ENCODE assay signal across 18 cellular contexts in the genomic region with DNA sequence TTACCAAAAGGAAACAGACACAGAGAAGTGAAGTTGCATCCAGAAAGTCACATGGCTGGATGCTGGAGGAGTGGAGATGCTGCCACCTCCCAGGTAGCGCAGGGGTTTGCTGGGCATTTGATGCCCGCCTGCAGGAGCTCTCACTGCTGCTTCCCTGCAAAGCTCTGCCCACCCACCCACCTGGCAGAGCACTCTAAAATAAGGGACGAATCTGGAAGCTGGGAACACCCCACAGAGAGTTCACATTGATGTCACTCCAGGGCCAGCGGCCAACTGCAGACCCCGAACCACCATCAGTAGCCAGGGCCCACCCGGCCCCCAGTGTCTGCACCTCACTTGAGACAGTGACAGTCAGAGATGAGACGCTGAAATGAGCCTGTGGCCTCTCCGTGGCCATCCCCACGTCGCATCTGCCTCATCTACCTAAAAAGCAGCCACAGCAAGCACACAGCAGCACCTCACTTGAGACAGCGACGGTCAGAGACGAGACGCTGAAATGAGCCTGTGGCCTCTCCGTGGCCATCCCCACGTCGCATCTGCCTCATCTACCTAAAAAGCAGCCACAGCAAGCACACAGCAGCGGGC. TPM values are rescaled to one million over a fixed set of nuclear protein-coding genes. Genes with fewer than 3 reads are reported as not detected.
DNase-seq lines count a peak whose midpoint lies in the region; ATAC-seq and TF ChIP-seq lines count a peak whose summit lies in the region.
"Had no signal": no experiment of that assay in that cellular context is flagged by ENCODE, and none has a peak within 500 bp of the region (broad histone marks: within the 10 kb centered on the region; RNA-seq: fewer than 3 reads in every experiment).

No MANE protein-coding gene starts in this region.

- DNase-seq in activated CD8-positive, alpha-beta T cell treated with anti-CD3 and anti-CD28 coated beads for 36 hours = no peak
- no peak for DNase-seq in activated CD8-positive, alpha-beta T cell treated with anti-CD3 and anti-CD28 coated beads, Interleukin-2, amount 10 ng/mL, durations not matched to agents 7 days and 5 days
- DNase-seq in cardiac septum (ENCODE audit: low spot score) (peak; percentile 51), right atrium auricular region (ENCODE audit: low spot score) (no peak), epidermal melanocyte (ENCODE audit: insufficient read length, low spot score) (peak; percentile 5), tibial artery (peak; percentile 3 to 45), DMS114 treated with DMSO at 0.1 percent for 48 hours (lab: John Stamatoyannopoulos, UW; ENCODE audit: unreplicated experiment) (no peak), amniotic stem cell (lab: John Stamatoyannopoulos, UW) (no peak)
- DNase-seq: 8988T; CD4-positive, alpha-beta memory T cell; DMS79 treated with DMSO at 0.1 percent for 48 hours; HCEC 1CT; NCI-H1105 treated with DMSO at 0.1 percent for 48 hours; NCI-H1694 treated with DMSO at 0.1 percent for 48 hours; NCI-H2107; NCI-H2227 treated with DMSO at 0.1 percent for 48 hours; NCI-H524 had no signal

- H3K36me3 ChIP-seq in right atrium auricular region (no peaks in the 10 kb centered on the region), tibial artery (no peaks in the 10 kb centered on the region)

- no peaks in the 10 kb centered on the region for H3K9me3 ChIP-seq in right atrium auricular region
- H3K9me3 ChIP-seq in tibial artery = no peaks in the 10 kb centered on the region

- POLR2A ChIA-PET in activated CD8-positive, alpha-beta T cell treated with anti-CD3 and anti-CD28 coated beads for 36 hours (lab: Charles Lee) = no interaction called here
- POLR2A ChIA-PET in activated CD8-positive, alpha-beta T cell treated with anti-CD3 and anti-CD28 coated beads, Interleukin-2, amount 10 ng/mL, durations not matched to agents 7 days and 5 days (lab: Charles Lee) = no interaction called here

- no peak for ATAC-seq in activated CD8-positive, alpha-beta T cell treated with anti-CD3 and anti-CD28 coated beads for 36 hours
- ATAC-seq in activated CD8-positive, alpha-beta T cell treated with anti-CD3 and anti-CD28 coated beads, Interleukin-2, amount 10 ng/mL, durations not matched to agents 7 days and 5 days = no peak
- ATAC-seq: Panc1 had no signal

- H3K27ac ChIP-seq in right atrium auricular region (no peak overlapping the region), tibial artery (no peak overlapping the region)

- H3K27me3 Mint-ChIP-seq in activated CD8-positive, alpha-beta T cell treated with anti-CD3 and anti-CD28 coated beads for 36 hours = peaks cover 5% of the 10 kb centered on the region
- H3K27me3 Mint-ChIP-seq in activated CD8-positive, alpha-beta T cell treated with anti-CD3 and anti-CD28 coated beads, Interleukin-2, amount 10 ng/mL, durations not matched to agents 7 days and 5 days (ENCODE audit: low read depth) = no peaks in the 10 kb centered on the region

- H3K27ac Mint-ChIP-seq in activated CD8-positive, alpha-beta T cell treated with anti-CD3 and anti-CD28 coated beads for 36 hours = peak overlapping the region; percentile 48
- H3K27ac Mint-ChIP-seq in activated CD8-positive, alpha-beta T cell treated with anti-CD3 and anti-CD28 coated beads, Interleukin-2, amount 10 ng/mL, durations not matched to agents 7 days and 5 days = no peak overlapping the region
- H3K27ac Mint-ChIP-seq: CD4-positive, alpha-beta memory T cell had no signal

- H3K4me1 ChIP-seq in right atrium auricular region = no peaks in the 10 kb centered on the region
- H3K4me1 ChIP-seq in tibial artery = no peaks in the 10 kb centered on the region

- no peaks in the 10 kb centered on the region for H3K9me3 Mint-ChIP-seq in activated CD8-positive, alpha-beta T cell treated with anti-CD3 and anti-CD28 coated beads for 36 hours
- H3K9me3 Mint-ChIP-seq in activated CD8-positive, alpha-beta T cell treated with anti-CD3 and anti-CD28 coated beads, Interleukin-2, amount 10 ng/mL, durations not matched to agents 7 days and 5 days (ENCODE audit: insufficient read depth) = no peaks in the 10 kb centered on the region
- H3K9me3 Mint-ChIP-seq: CD4-positive, alpha-beta memory T cell had no signal

- H3K4me1 Mint-ChIP-seq in activated CD8-positive, alpha-beta T cell treated with anti-CD3 and anti-CD28 coated beads for 36 hours (ENCODE audit: low read depth) = peaks cover 6% of the 10 kb centered on the region
- H3K4me1 Mint-ChIP-seq in activated CD8-positive, alpha-beta T cell treated with anti-CD3 and anti-CD28 coated beads, Interleukin-2, amount 10 ng/mL, durations not matched to agents 7 days and 5 days (ENCODE audit: low read depth) = no peaks in the 10 kb centered on the region
- H3K4me1 Mint-ChIP-seq: CD4-positive, alpha-beta memory T cell had no signal

- CTCF ChIA-PET in activated CD8-positive, alpha-beta T cell treated with anti-CD3 and anti-CD28 coated beads for 36 hours (lab: Charles Lee) = interaction anchor here (1.2 to 1.6 kb wide), 3 partner anchors 132 to 163 kb away, joined by 3 to 4 read pairs (median 3); partner anchors contain the start of gene INPP5D
- CTCF ChIA-PET in activated CD8-positive, alpha-beta T cell treated with anti-CD3 and anti-CD28 coated beads, Interleukin-2, amount 10 ng/mL, durations not matched to agents 7 days and 5 days (lab: Charles Lee) = no interaction called here

- intact Hi-C loops in activated CD8-positive, alpha-beta T cell treated with anti-CD3 and anti-CD28 coated beads for 36 hours (cut with micrococcal nuclease) = no loop called here
- intact Hi-C loops in cardiac septum (cut with DNase I) = no loop called here
- intact Hi-C loops in tibial artery (cut with DNase I; ENCODE audit: low total_unique reads) = no loop called here

- no peak for TF ChIP-seq CTCF in activated CD8-positive, alpha-beta T cell treated with anti-CD3 and anti-CD28 coated beads for 36 hours (IDR thresholded peaks at IDR 0.05)
- no peak for TF ChIP-seq CTCF in right atrium auricular region (IDR thresholded peaks at IDR 0.05)
- no peak for TF ChIP-seq CTCF in tibial artery (IDR thresholded peaks at IDR 0.05)

- H3K36me3 Mint-ChIP-seq in activated CD8-positive, alpha-beta T cell treated with anti-CD3 and anti-CD28 coated beads for 36 hours (ENCODE audit: low read depth) = no peaks in the 10 kb centered on the region
- H3K36me3 Mint-ChIP-seq in activated CD8-positive, alpha-beta T cell treated with anti-CD3 and anti-CD28 coated beads, Interleukin-2, amount 10 ng/mL, durations not matched to agents 7 days and 5 days (ENCODE audit: low read depth) = no peaks in the 10 kb centered on the region
- H3K36me3 Mint-ChIP-seq: CD4-positive, alpha-beta memory T cell had no signal

- no peaks in the 10 kb centered on the region for H3K27me3 ChIP-seq in right atrium auricular region
- peaks cover 0 to 19% of the 10 kb centered on the region in 2 donors for H3K27me3 ChIP-seq in tibial artery

- H3K4me3 ChIP-seq in right atrium auricular region (no peak overlapping the region), tibial artery (no peak overlapping the region)

- H3K4me3 Mint-ChIP-seq in activated CD8-positive, alpha-beta T cell treated with anti-CD3 and anti-CD28 coated beads for 36 hours = no peak overlapping the region
- no peak overlapping the region for H3K4me3 Mint-ChIP-seq in activated CD8-positive, alpha-beta T cell treated with anti-CD3 and anti-CD28 coated beads, Interleukin-2, amount 10 ng/mL, durations not matched to agents 7 days and 5 days
- H3K4me3 Mint-ChIP-seq: CD4-positive, alpha-beta memory T cell had no signal

RNA-seq across cellular contexts. Expression of gene SNORC, which starts 27.4 kb away (rescaled TPM):
- total RNA-seq in activated CD8-positive, alpha-beta T cell treated with anti-CD3 and anti-CD28 coated beads for 36 hours = 1 to 10 TPM; 2.1 to 2.4 TPM
- total RNA-seq in activated CD8-positive, alpha-beta T cell treated with anti-CD3 and anti-CD28 coated beads, Interleukin-2, amount 10 ng/mL, durations not matched to agents 7 days and 5 days = 1 to 10 TPM in 1 of 2 experiments, under 1 TPM in 1; 0.99 to 2.2 TPM
- 1.1 TPM for total RNA-seq in cardiac septum
- total RNA-seq in right atrium auricular region = under 1 TPM; 0.12 to 0.30 TPM

Comparison
In these comparisons a context has a peak if more than half of its experiments do, and no peak if none do; other contexts are left out.
1. DNase-seq: peak in cardiac septum (single experiment), epidermal melanocyte (single experiment) and tibial artery (2 of 2); none in activated CD8-positive, alpha-beta T cell treated with anti-CD3 and anti-CD28 coated beads for 36 hours (single experiment), activated CD8-positive, alpha-beta T cell treated with anti-CD3 and anti-CD28 coated beads, Interleukin-2, amount 10 ng/mL, durations not matched to agents 7 days and 5 days (single experiment), right atrium auricular region (single experiment), DMS114 treated with DMSO at 0.1 percent for 48 hours (single experiment) and amniotic stem cell (single experiment).